In genomic region chr17:35235289-35235688, GRCh38 we compare ENCODE assay signal across 23 cellular contexts. TPM values are rescaled to one million over a fixed set of nuclear protein-coding genes. Genes with fewer than 3 reads are reported as not detected.
A peak's percentile ranks its signal among the peaks of the same experiment; 100 is the strongest.
DNase-seq lines count a peak whose midpoint lies in the region; ATAC-seq lines count a peak whose summit lies in the region.
"Had no signal": no experiment of that assay in that cellular context is flagged by ENCODE, and none has a peak within 500 bp of the region (broad histone marks: within the 10 kb centered on the region; RNA-seq: fewer than 3 reads in every experiment).

No MANE protein-coding gene starts in this region.

- intact Hi-C loops in activated CD4-positive, alpha-beta T cell treated with anti-CD3 and anti-CD28 coated beads for 36 hours (cut with DNase I, micrococcal nuclease) = no loop called here

- H3K4me3 Mint-ChIP-seq in activated CD4-positive, alpha-beta T cell treated with anti-CD3 and anti-CD28 coated beads for 36 hours = no peak overlapping the region
- H3K4me3 Mint-ChIP-seq in CD4-positive, CD25-positive, alpha-beta regulatory T cell = peak overlapping the region in 3 of 4 donors; percentile 52 to 99 (median 99)
- no peak overlapping the region for H3K4me3 Mint-ChIP-seq in activated CD8-positive, alpha-beta T cell treated with anti-CD3 and anti-CD28 coated beads, Interleukin-2, amount 10 ng/mL, durations not matched to agents 7 days and 5 days
- H3K4me3 Mint-ChIP-seq in naive thymus-derived CD8-positive, alpha-beta T cell = peak overlapping the region in 9 of 10 donors; percentile 0 to 100 (median 93)
- H3K4me3 Mint-ChIP-seq: CD14-positive monocyte, IgD-negative memory B cell had no signal

- H3K9me3 ChIP-seq in CD4-positive, CD25-positive, alpha-beta regulatory T cell (ENCODE audit: control insufficient read depth in 2 of 2, low read length in 2 of 2) = no peaks in the 10 kb centered on the region
- H3K9me3 ChIP-seq in Karpas-422 (ENCODE audit: low read length) = no peaks in the 10 kb centered on the region
- H3K9me3 ChIP-seq: HAP-1 had no signal

- H3K27me3 ChIP-seq in CD4-positive, CD25-positive, alpha-beta regulatory T cell (ENCODE audit: control insufficient read depth, insufficient read depth, low read length) = no peaks in the 10 kb centered on the region
- no peaks in the 10 kb centered on the region for H3K27me3 ChIP-seq in Karpas-422 (ENCODE audit: low read length)

- H3K9ac ChIP-seq in Karpas-422 (ENCODE audit: low read length) = no peak overlapping the region
- H3K9ac ChIP-seq: GM23248 had no signal

- no peak overlapping the region for H3K4me2 ChIP-seq in Karpas-422 (ENCODE audit: low read depth, low read length, poor library complexity, severe bottlenecking)

- peak; percentile 42 for ATAC-seq in activated CD4-positive, alpha-beta T cell treated with anti-CD3 and anti-CD28 coated beads for 36 hours
- ATAC-seq in CD4-positive, CD25-positive, alpha-beta regulatory T cell (ENCODE audit: low read depth in 2 of 2) = peak in 1 of 2 donors; percentile 42
- no peak for ATAC-seq in activated CD8-positive, alpha-beta T cell treated with anti-CD3 and anti-CD28 coated beads, Interleukin-2, amount 10 ng/mL, durations not matched to agents 7 days and 5 days
- ATAC-seq in naive thymus-derived CD8-positive, alpha-beta T cell = peak; percentile 30 to 36
- ATAC-seq in HG03469 (IDR thresholded peaks at IDR 0.05; ENCODE audit: unreplicated experiment) = no peak
- ATAC-seq: Panc1 had no signal

- H3K4me3 ChIP-seq in CD4-positive, CD25-positive, alpha-beta regulatory T cell (ENCODE audit: low read depth, low read length) = peak overlapping the region; percentile 37
- H3K4me3 ChIP-seq in Karpas-422 (ENCODE audit: low read length) = no peak overlapping the region
- H3K4me3 ChIP-seq: GM23248, HAP-1 had no signal

- CTCF ChIA-PET in activated CD4-positive, alpha-beta T cell treated with anti-CD3 and anti-CD28 coated beads for 36 hours (lab: Charles Lee) = interaction anchor here (0.7 to 1.4 kb wide), 4 partner anchors 11 to 77 kb away, joined by 3 to 4 read pairs (median 4); no protein-coding TSS in a partner anchor
- CTCF ChIA-PET in activated CD8-positive, alpha-beta T cell treated with anti-CD3 and anti-CD28 coated beads, Interleukin-2, amount 10 ng/mL, durations not matched to agents 7 days and 5 days (lab: Charles Lee) = interaction anchor here (1.2 to 1.3 kb wide), 2 partner anchors 10 to 529 kb away, joined by 3 to 4 read pairs; no protein-coding TSS in a partner anchor

- no peaks in the 10 kb centered on the region for H3K27me3 Mint-ChIP-seq in activated CD4-positive, alpha-beta T cell treated with anti-CD3 and anti-CD28 coated beads for 36 hours
- H3K27me3 Mint-ChIP-seq in CD4-positive, CD25-positive, alpha-beta regulatory T cell = peaks cover 5% of the 10 kb centered on the region
- no peaks in the 10 kb centered on the region for H3K27me3 Mint-ChIP-seq in activated CD8-positive, alpha-beta T cell treated with anti-CD3 and anti-CD28 coated beads, Interleukin-2, amount 10 ng/mL, durations not matched to agents 7 days and 5 days (ENCODE audit: low read depth)
- H3K27me3 Mint-ChIP-seq in naive thymus-derived CD8-positive, alpha-beta T cell = no peaks in the 10 kb centered on the region

- peaks cover 62% of the 10 kb centered on the region for H3K4me1 ChIP-seq in CD4-positive, CD25-positive, alpha-beta regulatory T cell (ENCODE audit: control insufficient read depth, insufficient read depth, low read length, poor library complexity, severe bottlenecking)
- no peaks in the 10 kb centered on the region for H3K4me1 ChIP-seq in Karpas-422 (ENCODE audit: low read length)
- H3K4me1 ChIP-seq: HAP-1 had no signal

- H3K36me3 ChIP-seq in CD4-positive, CD25-positive, alpha-beta regulatory T cell (ENCODE audit: control insufficient read depth, insufficient read depth, low read length) = no peaks in the 10 kb centered on the region
- no peaks in the 10 kb centered on the region for H3K36me3 ChIP-seq in Karpas-422 (ENCODE audit: insufficient read depth, low read length)
- H3K36me3 ChIP-seq: HAP-1 had no signal

- POLR2A ChIA-PET in activated CD4-positive, alpha-beta T cell treated with anti-CD3 and anti-CD28 coated beads for 36 hours (lab: Charles Lee) = interaction anchor here (0.8 kb wide), 1 partner anchor 8 kb away, joined by 3 read pairs; no protein-coding TSS in a partner anchor
- POLR2A ChIA-PET in activated CD8-positive, alpha-beta T cell treated with anti-CD3 and anti-CD28 coated beads, Interleukin-2, amount 10 ng/mL, durations not matched to agents 7 days and 5 days (lab: Charles Lee) = interaction anchor here (0.9 to 1.5 kb wide), 2 partner anchors 21 to 343 kb away, joined by 3 to 15 read pairs; partner anchors contain the start of gene PEX12
- POLR2A ChIA-PET in naive thymus-derived CD8-positive, alpha-beta T cell (lab: Charles Lee) = interaction anchor here (0.6 to 13.7 kb wide), 10 partner anchors 12 to 300 kb away, joined by 3 to 371 read pairs (median 3); no protein-coding TSS in a partner anchor

- DNase-seq in activated CD4-positive, alpha-beta T cell treated with anti-CD3 and anti-CD28 coated beads for 36 hours = no peak
- DNase-seq in activated CD4-positive, alpha-beta T cell treated with anti-CD3 and anti-CD28 coated beads for 1 hour = no peak
- no peak for DNase-seq in CD4-positive, CD25-positive, alpha-beta regulatory T cell
- DNase-seq in activated CD8-positive, alpha-beta T cell treated with anti-CD3 and anti-CD28 coated beads, Interleukin-2, amount 10 ng/mL, durations not matched to agents 7 days and 5 days = no peak
- DNase-seq in naive thymus-derived CD8-positive, alpha-beta T cell = no peak
- DNase-seq in Karpas-422 (no peak), kidney glomerular epithelial cell (lab: John Stamatoyannopoulos, UW) (no peak)
- DNase-seq: 8988T, DMS53, GM23248, MM.1S, NCI-H1092, NCI-H1436 treated with DMSO at 0.1 percent for 48 hours, NCI-H2029 treated with DMSO at 0.1 percent for 48 hours, NCI-H2171, NCI-H526 had no signal

- peak overlapping the region; percentile 96 for H3K27ac ChIP-seq in CD4-positive, CD25-positive, alpha-beta regulatory T cell (ENCODE audit: insufficient read depth, low read length, poor library complexity, severe bottlenecking)
- no peak overlapping the region for H3K27ac ChIP-seq in Karpas-422 (ENCODE audit: low read length)
- H3K27ac ChIP-seq: GM23248 had no signal

- H3K9me2 ChIP-seq in Karpas-422 (replicated peaks; ENCODE audit: insufficient read depth, low read length) = no peaks in the 10 kb centered on the region

- H2AFZ ChIP-seq in Karpas-422 (ENCODE audit: low read length) = no peak overlapping the region
- H2AFZ ChIP-seq: GM23248 had no signal

- H3K36me3 Mint-ChIP-seq in activated CD4-positive, alpha-beta T cell treated with anti-CD3 and anti-CD28 coated beads for 36 hours (ENCODE audit: low read depth) = peaks cover 9% of the 10 kb centered on the region
- H3K36me3 Mint-ChIP-seq in CD4-positive, CD25-positive, alpha-beta regulatory T cell = peaks cover 37% of the 10 kb centered on the region
- H3K36me3 Mint-ChIP-seq in activated CD8-positive, alpha-beta T cell treated with anti-CD3 and anti-CD28 coated beads, Interleukin-2, amount 10 ng/mL, durations not matched to agents 7 days and 5 days (ENCODE audit: low read depth) = peaks cover 77% of the 10 kb centered on the region
- peaks cover 7 to 15% (median 8%) of the 10 kb centered on the region in 3 donors for H3K36me3 Mint-ChIP-seq in naive thymus-derived CD8-positive, alpha-beta T cell
- H3K36me3 Mint-ChIP-seq: CD14-positive monocyte, IgD-negative memory B cell had no signal

- no peaks in the 10 kb centered on the region for H4K20me1 ChIP-seq in Karpas-422 (ENCODE audit: insufficient read depth, low read depth, low read length)

- H3K27ac Mint-ChIP-seq in activated CD4-positive, alpha-beta T cell treated with anti-CD3 and anti-CD28 coated beads for 36 hours = peak overlapping the region; percentile 65
- peak overlapping the region; percentile 97 to 99 (median 97) for H3K27ac Mint-ChIP-seq in CD4-positive, CD25-positive, alpha-beta regulatory T cell
- peak overlapping the region; percentile 58 for H3K27ac Mint-ChIP-seq in activated CD8-positive, alpha-beta T cell treated with anti-CD3 and anti-CD28 coated beads, Interleukin-2, amount 10 ng/mL, durations not matched to agents 7 days and 5 days
- H3K27ac Mint-ChIP-seq in naive thymus-derived CD8-positive, alpha-beta T cell = peak overlapping the region; percentile 97 to 100 (median 99)
- H3K27ac Mint-ChIP-seq: CD14-positive monocyte, IgD-negative memory B cell had no signal

- H3K79me2 ChIP-seq in Karpas-422 (ENCODE audit: low read length) = no peaks in the 10 kb centered on the region

- H3K4me1 Mint-ChIP-seq in activated CD4-positive, alpha-beta T cell treated with anti-CD3 and anti-CD28 coated beads for 36 hours = peaks cover 81% of the 10 kb centered on the region
- peaks cover 23 to 97% (median 63%) of the 10 kb centered on the region in 4 donors for H3K4me1 Mint-ChIP-seq in CD4-positive, CD25-positive, alpha-beta regulatory T cell
- peaks cover 64% of the 10 kb centered on the region for H3K4me1 Mint-ChIP-seq in activated CD8-positive, alpha-beta T cell treated with anti-CD3 and anti-CD28 coated beads, Interleukin-2, amount 10 ng/mL, durations not matched to agents 7 days and 5 days (ENCODE audit: low read depth)
- H3K4me1 Mint-ChIP-seq in naive thymus-derived CD8-positive, alpha-beta T cell = peaks cover 55 to 94% (median 88%) of the 10 kb centered on the region in 4 donors

- no peaks in the 10 kb centered on the region for H3K9me3 Mint-ChIP-seq in activated CD4-positive, alpha-beta T cell treated with anti-CD3 and anti-CD28 coated beads for 36 hours (ENCODE audit: low read depth)
- peaks cover 0 to 2% (median 0%) of the 10 kb centered on the region in 7 donors for H3K9me3 Mint-ChIP-seq in CD4-positive, CD25-positive, alpha-beta regulatory T cell
- H3K9me3 Mint-ChIP-seq in activated CD8-positive, alpha-beta T cell treated with anti-CD3 and anti-CD28 coated beads, Interleukin-2, amount 10 ng/mL, durations not matched to agents 7 days and 5 days (ENCODE audit: insufficient read depth) = peaks cover 12% of the 10 kb centered on the region
- peaks cover 0 to 4% (median 0%) of the 10 kb centered on the region in 9 donors for H3K9me3 Mint-ChIP-seq in naive thymus-derived CD8-positive, alpha-beta T cell

RNA-seq across cellular contexts. Expression of gene SLFN5, which starts 7.6 kb away (rescaled TPM):
- total RNA-seq in activated CD4-positive, alpha-beta T cell treated with anti-CD3 and anti-CD28 coated beads for 36 hours = 10 to 100 TPM; 28.8 to 29.8 TPM
- total RNA-seq in CD4-positive, CD25-positive, alpha-beta regulatory T cell = 221 TPM
- 100 to 1,000 TPM; 122 to 219 (median 162) TPM for polyA plus RNA-seq in CD4-positive, CD25-positive, alpha-beta regulatory T cell
- 100 to 1,000 TPM; 209 to 212 TPM for total RNA-seq in activated CD8-positive, alpha-beta T cell treated with anti-CD3 and anti-CD28 coated beads, Interleukin-2, amount 10 ng/mL, durations not matched to agents 7 days and 5 days
- total RNA-seq in naive thymus-derived CD8-positive, alpha-beta T cell = 100 to 1,000 TPM; 224 to 227 TPM
- 100 to 1,000 TPM in 1 of 3 donors, 10 to 100 TPM in 2; 73.8 to 161 (median 87.4) TPM for polyA plus RNA-seq in naive thymus-derived CD8-positive, alpha-beta T cell
- total RNA-seq in Karpas-422 (2014; rRNA removed; shearing (Covaris generic); ENCODE audit: low replicate concordance) = 0.07 and 0.22 TPM in 2 replicates

RNA-seq across cellular contexts. Expression of gene SLC35G3, which starts 41.1 kb away (rescaled TPM):
- total RNA-seq in activated CD4-positive, alpha-beta T cell treated with anti-CD3 and anti-CD28 coated beads for 36 hours = not detected
- not detected for total RNA-seq in CD4-positive, CD25-positive, alpha-beta regulatory T cell
- under 1 TPM; 0.08 to 0.19 (median 0.13) TPM for polyA plus RNA-seq in CD4-positive, CD25-positive, alpha-beta regulatory T cell
- total RNA-seq in activated CD8-positive, alpha-beta T cell treated with anti-CD3 and anti-CD28 coated beads, Interleukin-2, amount 10 ng/mL, durations not matched to agents 7 days and 5 days = not detected
- total RNA-seq in naive thymus-derived CD8-positive, alpha-beta T cell = under 1 TPM in 1 of 2 experiments, not detected in 1; 0.33 TPM
- polyA plus RNA-seq in naive thymus-derived CD8-positive, alpha-beta T cell = under 1 TPM; 0.15 to 0.47 (median 0.18) TPM
- not detected in 2 replicates for total RNA-seq in Karpas-422 (2014; rRNA removed; shearing (Covaris generic); ENCODE audit: low replicate concordance)
- total RNA-seq: GM23248, LHCN-M2 had no signal
- polyA plus RNA-seq: AG04450, CD14-positive monocyte, GM23248, IgD-negative memory B cell had no signal

Comparison
In these comparisons a context has a peak if more than half of its experiments do, and no peak if none do; other contexts are left out.
1. ATAC-seq: peak in activated CD4-positive, alpha-beta T cell treated with anti-CD3 and anti-CD28 coated beads for 36 hours (single experiment) and naive thymus-derived CD8-positive, alpha-beta T cell (2 of 2); none in activated CD8-positive, alpha-beta T cell treated with anti-CD3 and anti-CD28 coated beads, Interleukin-2, amount 10 ng/mL, durations not matched to agents 7 days and 5 days (single experiment) and HG03469 (single experiment).
2. H3K4me3 Mint-ChIP-seq: peak in CD4-positive, CD25-positive, alpha-beta regulatory T cell (3 of 4) and naive thymus-derived CD8-positive, alpha-beta T cell (9 of 10); none in activated CD4-positive, alpha-beta T cell treated with anti-CD3 and anti-CD28 coated beads for 36 hours (single experiment) and activated CD8-positive, alpha-beta T cell treated with anti-CD3 and anti-CD28 coated beads, Interleukin-2, amount 10 ng/mL, durations not matched to agents 7 days and 5 days (single experiment).
3. RNA of gene SLFN5, which starts 7.6 kb away (total RNA-seq): 224 to 227 TPM in naive thymus-derived CD8-positive, alpha-beta T cell, 221 TPM in CD4-positive, CD25-positive, alpha-beta regulatory T cell (single experiment), 209 to 212 TPM in activated CD8-positive, alpha-beta T cell treated with anti-CD3 and anti-CD28 coated beads, Interleukin-2, amount 10 ng/mL, durations not matched to agents 7 days and 5 days and 28.8 to 29.8 TPM in activated CD4-positive, alpha-beta T cell treated with anti-CD3 and anti-CD28 coated beads for 36 hours; 0.07 to 0.22 TPM in Karpas-422; every median in the first group is over 10 times any median in the second.
4. Peak in every context shown above with its lines, with median percentiles within 50 percentile points of each other: H3K27ac Mint-ChIP-seq.